In genomic region chr2:87754759-87755158, GRCh38 we compare ENCODE assay signal across 11 cellular contexts. TPM values are rescaled to one million over a fixed set of nuclear protein-coding genes. Genes with fewer than 3 reads are reported as not detected.
A peak's percentile ranks its signal among the peaks of the same experiment; 100 is the strongest.
DNase-seq lines count a peak whose midpoint lies in the region; ATAC-seq, FAIRE-seq and TF ChIP-seq lines count a peak whose summit lies in the region.
"Not testable (repeated sequence)": the region's sequence is repeated elsewhere in the genome, so short reads cannot be mapped to it uniquely, and the experiment has no call there.
"Had no signal": no experiment of that assay in that cellular context is flagged by ENCODE, and none has a peak within 500 bp of the region (broad histone marks: within the 10 kb centered on the region; RNA-seq: fewer than 3 reads in every experiment).

No MANE protein-coding gene starts in this region.

- H3K27ac ChIP-seq in DND-41 (ENCODE audit: low read length); K562 (ENCODE audit: extremely low read depth, low read depth, low read length); HepG2 (ENCODE audit: extremely low read length, insufficient read depth, low read length); liver (ENCODE audit: low read depth in 1 of 2, low read length in 2 of 2); right lobe of liver; pancreas: not testable (repeated sequence)
- H3K27ac ChIP-seq in body of pancreas = peak overlapping the region in 2 of 4 donors; percentile 59 to 64

- not testable (repeated sequence) for H3K9me3 ChIP-seq in DND-41 (ENCODE audit: insufficient read depth, low read length, severe bottlenecking); K562 (replicated peaks; ENCODE audit: control insufficient read depth, insufficient read depth, low read depth, low read length); body of pancreas; HepG2 (ENCODE audit: low read length); liver (ENCODE audit: control insufficient read depth in 4 of 4, low read length in 3 of 4); right lobe of liver; pancreas

- H2AFZ ChIP-seq in DND-41 (ENCODE audit: low read depth, low read length); K562 (ENCODE audit: low read depth, low read length); HepG2 (ENCODE audit: low read length): not testable (repeated sequence)

- not testable (repeated sequence) for TF ChIP-seq CTCF in DND-41 (IDR thresholded peaks at IDR 0.05; ENCODE audit: borderline replicate concordance, extremely low read depth, low read length, poor library complexity, severe bottlenecking); K562 (IDR thresholded peaks at IDR 0.05 in 2 of 3, conservative IDR thresholded peaks at IDR 0.05 in 1 of 3; ENCODE audit: insufficient read depth in 2 of 3, low read depth in 1 of 3, low read length in 3 of 3); body of pancreas (IDR thresholded peaks at IDR 0.05); HepG2 (CRISPR knock-in tag; IDR thresholded peaks at IDR 0.05); liver (IDR thresholded peaks at IDR 0.05; ENCODE audit: low read depth, low read length, missing input control); right lobe of liver (IDR thresholded peaks at IDR 0.05); pancreas (IDR thresholded peaks at IDR 0.05)

- in situ Hi-C loops in K562 (cut with MboI); HepG2 (cut with HindIII; ENCODE audit: extremely low pct_ligation_motif_present, low pct_unique_long_range_greater_than_20kb): not testable (repeated sequence)

- TF ChIP-seq EP300 in K562 (IDR thresholded peaks at IDR 0.05; ENCODE audit: low read length); HepG2 (IDR thresholded peaks at IDR 0.05; ENCODE audit: low read depth in 2 of 2, low read length in 2 of 2); HepG2 (CRISPR knock-in tag; IDR thresholded peaks at IDR 0.05; ENCODE audit: borderline replicate concordance): not testable (repeated sequence)

- H3K4me1 ChIP-seq in DND-41 (ENCODE audit: insufficient read depth, low read length); K562 (replicated peaks in 1 of 2; ENCODE audit: control insufficient read depth in 2 of 2, insufficient read depth in 2 of 2, low read length in 2 of 2); body of pancreas; HepG2 (ENCODE audit: insufficient read depth, low read length); liver (ENCODE audit: control insufficient read depth in 4 of 4, insufficient read depth in 4 of 4, low read length in 3 of 4); right lobe of liver; pancreas: not testable (repeated sequence)

- FAIRE-seq in K562 (lab: Jason Lieb, UNC); HepG2 (lab: Jason Lieb, UNC); pancreas (lab: Jason Lieb, UNC): not testable (repeated sequence)

- H4K20me1 ChIP-seq in DND-41 (ENCODE audit: insufficient read depth, low read length); K562 (replicated peaks; ENCODE audit: control insufficient read depth, insufficient read depth, low read length); HepG2 (ENCODE audit: insufficient read depth, low read length): not testable (repeated sequence)

- intact Hi-C loops in K562 (cut with micrococcal nuclease); body of pancreas (cut with DNase I); HepG2 (cut with micrococcal nuclease; ENCODE audit: unreplicated experiment); right lobe of liver (cut with DNase I); pancreas (cut with DNase I): not testable (repeated sequence)

- not testable (repeated sequence) for H3K4me2 ChIP-seq in DND-41 (ENCODE audit: insufficient read depth, low read length); K562 (ENCODE audit: insufficient read depth, low read length); HepG2 (ENCODE audit: low read depth, low read length)

- not testable (repeated sequence) for TF ChIP-seq POLR2A in K562 (conservative IDR thresholded peaks at IDR 0.05); body of pancreas (IDR thresholded peaks at IDR 0.05); HepG2 (IDR thresholded peaks at IDR 0.05; ENCODE audit: insufficient read depth in 1 of 2, low read depth in 2 of 2, low read length in 2 of 2); right lobe of liver (IDR thresholded peaks at IDR 0.05)

- not testable (repeated sequence) for H3K36me3 ChIP-seq in DND-41 (ENCODE audit: insufficient read depth, low read length); K562 (ENCODE audit: control insufficient read depth, insufficient read depth, low read length); body of pancreas (replicated peaks in 1 of 2; ENCODE audit: insufficient read depth in 1 of 2, low read depth in 2 of 2); HepG2 (replicated peaks in 1 of 2; ENCODE audit: control insufficient read depth in 1 of 2, insufficient read depth in 2 of 2, low read length in 2 of 2); liver (ENCODE audit: control insufficient read depth in 4 of 4, insufficient read depth in 3 of 4, low read depth in 1 of 4, low read length in 3 of 4); right lobe of liver; pancreas

- H3K9ac ChIP-seq in DND-41 (ENCODE audit: low read depth, low read length); K562 (ENCODE audit: insufficient read depth in 1 of 2, low read depth in 2 of 2, low read length in 2 of 2); HepG2 (ENCODE audit: insufficient read depth, low read depth, low read length); liver (ENCODE audit: low read depth in 1 of 2, low read length in 2 of 2): not testable (repeated sequence)

- BruUV-seq in K562 (replicated peaks; lab: Mats Ljungman, UMichigan) = TSS peak; percentile 34
- not testable (repeated sequence) for BruUV-seq in HepG2 (replicated peaks; lab: Mats Ljungman, UMichigan)

- not testable (repeated sequence) for H3K79me2 ChIP-seq in DND-41 (ENCODE audit: insufficient read depth, low read length); K562 (ENCODE audit: control insufficient read depth, insufficient read depth, low read length); HepG2 (ENCODE audit: insufficient read depth, low read length)

- H3K27me3 ChIP-seq in DND-41 (ENCODE audit: insufficient read depth, low read length, poor library complexity); K562 (ENCODE audit: control insufficient read depth in 2 of 2, insufficient read depth in 2 of 2, low read length in 2 of 2); body of pancreas; HepG2 (ENCODE audit: control insufficient read depth in 1 of 2, insufficient read depth in 2 of 2, low read length in 2 of 2); liver (ENCODE audit: control insufficient read depth in 4 of 4, insufficient read depth in 4 of 4, low read length in 3 of 4); right lobe of liver; pancreas: not testable (repeated sequence)

- CTCF ChIA-PET in K562 (lab: Yijun Ruan, JAX; ENCODE audit: low intra/inter-chr PET ratio); HepG2 (lab: Yijun Ruan, JAX; ENCODE audit: low intra/inter-chr PET ratio, low total read pairs): not testable (repeated sequence)

- ATAC-seq in DND-41 (ENCODE audit: insufficient read depth, low read depth) = peak; percentile 38
- not testable (repeated sequence) for ATAC-seq in K562
- peak; percentile 99 for ATAC-seq in body of pancreas
- ATAC-seq in left lobe of liver = peak; percentile 73
- peak; percentile 93 for ATAC-seq in HepG2
- peak; percentile 66 to 79 (median 72) for ATAC-seq in right lobe of liver
- peak; percentile 96 to 99 (median 98) for ATAC-seq in pancreas

- 32% methylated on average over 2 of the region's 4 CpGs for WGBS in K562 (ENCODE audit: insufficient coverage, low coverage, missing lambda C conversion rate)
- 18% methylated on average over 4 of the region's 4 CpGs; no CpG with 5 or more reads in 1 of the 2 donors for WGBS in body of pancreas, 2 donors
- 0% methylated on average over 2 of the region's 4 CpGs for WGBS in HepG2 (ENCODE audit: low lambda C conversion rate)
- WGBS in liver = 31% methylated on average over 3 of the region's 4 CpGs
- whole genome bisulfite sequencing in right lobe of liver (ENCODE audit: insufficient coverage, low coverage, low lambda C conversion rate, missing lambda C conversion rate) = 40% methylated on average over 1 of the region's 4 CpGs
- WGBS in pancreas, 2 donors = 7 to 9% methylated on average over 3 of the region's 4 CpGs

- TF ChIP-seq RAD21 in K562 (CRISPR knock-in tag; conservative IDR thresholded peaks at IDR 0.05 in 1 of 2, IDR thresholded peaks at IDR 0.05 in 1 of 2); HepG2 (CRISPR knock-in tag; IDR thresholded peaks at IDR 0.05); liver (IDR thresholded peaks at IDR 0.05): not testable (repeated sequence)

- H3K9me1 ChIP-seq in K562 (ENCODE audit: control insufficient read depth, insufficient read depth, low read length) = not testable (repeated sequence)

- not testable (repeated sequence) for H3K4me3 ChIP-seq in DND-41 (ENCODE audit: low read depth in 1 of 2, low read length in 2 of 2); K562; body of pancreas; HepG2 (replicated peaks in 1 of 3; ENCODE audit: insufficient read depth in 1 of 3, low read depth in 2 of 3, low read length in 3 of 3); liver (ENCODE audit: low read depth in 1 of 3, low read length in 3 of 3); right lobe of liver; pancreas

- DNase-seq in DND-41; K562 (ENCODE audit: extremely low read depth in 1 of 4, low spot score in 3 of 4); HepG2 (ENCODE audit: low spot score): not testable (repeated sequence)
- peak; percentile 49 to 86 (median 64) for DNase-seq in body of pancreas
- peak; percentile 68 for DNase-seq in left lobe of liver (ENCODE audit: low spot score)
- DNase-seq in right lobe of liver = peak in 1 of 3 donors; percentile 59
- peak in 4 of 6 donors; percentile 2 to 68 (median 32) for DNase-seq in pancreas

- POLR2A ChIA-PET in K562 (lab: Yijun Ruan, JAX); HepG2 (lab: Yijun Ruan, JAX): not testable (repeated sequence)

RNA-seq across cellular contexts. Expression of gene PLGLB2, which starts 6.9 kb away (rescaled TPM):
- 0.19 and 0.77 TPM in 2 replicates for total RNA-seq in K562 (2011; cell fraction: chromatin; rRNA removed; ENCODE audit: low replicate concordance)
- total RNA-seq in K562 (2011; cell fraction: nucleolus; rRNA removed) = not detected in 2 replicates
- 0.53 and 0.59 TPM in 2 replicates for total RNA-seq in K562 (2011; cell fraction: nucleoplasm; rRNA removed)
- total RNA-seq in K562 (2014; rRNA removed) = not detected in 2 replicates
- total RNA-seq in K562 (2014; rRNA removed; fragmentation: Illumina TruSeq; extraction: Trizol) = 0.16 TPM in 1 of 2 replicates, not detected in the other
- 0.15 and 0.18 TPM in 2 replicates for total RNA-seq in K562 (2015; rRNA removed; fragmentation: Illumina TruSeq; extraction: Trizol)
- not detected in 2 replicates for total RNA-seq in K562 (2021)
- polyA plus RNA-seq in K562 (2011; rRNA removed) = 0.14 and 0.20 TPM in 2 replicates
- polyA plus RNA-seq in K562 (2011; cell fraction: cytosol; rRNA removed) = not detected in 2 replicates
- polyA plus RNA-seq in K562 (2011; cell fraction: nucleus; rRNA removed) = 0.27 and 0.37 TPM in 2 replicates
- polyA plus RNA-seq in K562 (2012) = 0.16 and 0.28 TPM in 2 replicates
- 0.10 TPM in 1 of 2 replicates, not detected in the other for polyA plus RNA-seq in K562 (2014; fragmentation: Illumina TruSeq; extraction: Trizol)
- polyA plus RNA-seq in K562 (2014; fragmentation: Nextera tagmentation; extraction: Ambion mirVana) = under 1 TPM in 1 of 2 experiments, not detected in 1; 0.07 TPM
- not detected in 2 replicates for polyA plus RNA-seq in K562 (2014; rRNA removed)
- 0.18 TPM in 1 of 2 replicates, not detected in the other for polyA minus RNA-seq in K562 (2011; rRNA and poly(A)+ RNA removed)
- polyA minus RNA-seq in K562 (2011; cell fraction: cytosol; rRNA and poly(A)+ RNA removed) = not detected in 2 replicates
- 0.13 TPM in 1 of 2 replicates, not detected in the other for polyA minus RNA-seq in K562 (2011; cell fraction: nucleus; rRNA and poly(A)+ RNA removed)
- 1 to 10 TPM in 1 of 2 donors, not detected in 1; 1.8 TPM for total RNA-seq in body of pancreas
- total RNA-seq in left lobe of liver = 254 TPM
- total RNA-seq in HepG2 (2016; rRNA removed; fragmentation: Illumina TruSeq; extraction: Trizol) = 0.07 TPM in 1 of 2 replicates, not detected in the other
- total RNA-seq in HepG2 (2016; cell fraction: cytosol; rRNA removed; fragmentation: Illumina TruSeq; extraction: Trizol; ENCODE audit: low read depth) = not detected in 2 replicates
- total RNA-seq in HepG2 (2016; cell fraction: insoluble cytoplasmic fraction; rRNA removed; fragmentation: Illumina TruSeq; extraction: Trizol) = 0.19 TPM in 1 of 2 replicates, not detected in the other
- not detected in 2 replicates for total RNA-seq in HepG2 (2016; cell fraction: membrane; rRNA removed; fragmentation: Illumina TruSeq; extraction: Trizol)
- total RNA-seq in HepG2 (2016; cell fraction: nucleus; rRNA removed; fragmentation: Illumina TruSeq; extraction: Trizol) = 0.25 TPM in 1 of 2 replicates, not detected in the other
- 0.25 and 0.33 TPM in 2 replicates for polyA plus RNA-seq in HepG2 (2011; rRNA removed)
- polyA plus RNA-seq in HepG2 (2011; cell fraction: cytosol; rRNA removed) = not detected in 2 replicates
- 0.71 TPM in 1 of 2 replicates, not detected in the other for polyA plus RNA-seq in HepG2 (2011; cell fraction: nucleus; rRNA removed)
- polyA plus RNA-seq in HepG2 (2012) = 0.27 TPM in 1 of 2 replicates, not detected in the other
- polyA plus RNA-seq in HepG2 (2016; cell fraction: cytosol; fragmentation: Illumina TruSeq; extraction: Trizol; ENCODE audit: low read depth) = not detected in 2 replicates
- polyA plus RNA-seq in HepG2 (2016; cell fraction: insoluble cytoplasmic fraction; fragmentation: Illumina TruSeq; extraction: Trizol; ENCODE audit: low read depth) = not detected in 2 replicates
- polyA plus RNA-seq in HepG2 (2016; cell fraction: membrane; fragmentation: Illumina TruSeq; extraction: Trizol; ENCODE audit: low read depth) = not detected in 2 replicates
- 0.48 TPM in 1 of 2 replicates, not detected in the other for polyA plus RNA-seq in HepG2 (2016; cell fraction: nucleus; fragmentation: Illumina TruSeq; extraction: Trizol; ENCODE audit: insufficient read depth, low read depth)
- polyA minus RNA-seq in HepG2 (2011; rRNA and poly(A)+ RNA removed; ENCODE audit: low replicate concordance) = 1.4 TPM in 1 of 2 replicates, not detected in the other
- not detected in 2 replicates for polyA minus RNA-seq in HepG2 (2011; cell fraction: cytosol; rRNA and poly(A)+ RNA removed)
- 3.0 and 3.2 TPM in 2 replicates for polyA minus RNA-seq in HepG2 (2011; cell fraction: nucleus; rRNA and poly(A)+ RNA removed)
- total RNA-seq in liver = 100 to 1,000 TPM; 103 to 450 TPM
- 100 to 1,000 TPM; 347 to 506 TPM for polyA plus RNA-seq in liver
- total RNA-seq in right lobe of liver = 100 to 1,000 TPM; 293 to 562 (median 422) TPM
- 1 to 10 TPM in 2 of 6 donors, under 1 TPM in 2, not detected in 2; 0.58 to 2.8 (median 1.1) TPM for total RNA-seq in pancreas
- polyA plus RNA-seq in pancreas = 1 to 10 TPM in 1 of 2 donors, not detected in 1; 3.7 TPM
- total RNA-seq: CD4-positive, CD25-positive, alpha-beta regulatory T cell had no signal
- polyA plus RNA-seq: CD14-positive monocyte; CD8-positive, alpha-beta memory T cell had no signal

Comparison
In these comparisons a context has a peak if more than half of its experiments do, and no peak if none do; other contexts are left out.
1. RNA of gene PLGLB2, which starts 6.9 kb away (total RNA-seq): 103 to 450 TPM in liver, 293 to 562 TPM in right lobe of liver and 254 TPM in left lobe of liver (single experiment); 1.8 TPM in body of pancreas, 0.58 to 2.8 TPM in pancreas, 0.15 to 0.77 TPM in K562 and 0.07 to 0.25 TPM in HepG2; every median in the first group is over 10 times any median in the second.